1 cellular context compared by ENCODE assay signal in the genomic region with DNA sequence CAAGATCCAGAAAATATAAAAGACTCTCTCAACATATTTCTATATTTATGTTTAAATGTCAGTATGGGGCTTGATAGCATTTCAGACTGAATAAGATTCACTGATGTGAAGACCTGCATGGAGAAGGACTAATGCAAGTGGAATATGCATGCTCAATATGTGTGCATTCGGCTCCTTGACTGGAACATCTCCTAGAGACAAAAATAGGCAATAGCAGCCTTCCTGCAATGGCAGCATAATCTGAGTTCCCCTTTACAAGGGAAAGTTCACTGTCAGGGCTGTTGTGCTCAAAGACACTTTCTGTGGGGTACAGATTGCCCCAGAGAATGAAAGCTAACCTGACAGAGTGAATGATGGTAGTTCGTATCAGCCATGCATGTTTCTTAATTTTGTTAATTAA.
TF ChIP-seq lines count a peak whose summit lies in the region.

No MANE protein-coding gene starts in this region.

TF ChIP-seq in HepG2, 621 proteins besides CTCF, POLR2A, EP300 and RAD21 (continued from another document):
- TF ChIP-seq, protein P1, sequence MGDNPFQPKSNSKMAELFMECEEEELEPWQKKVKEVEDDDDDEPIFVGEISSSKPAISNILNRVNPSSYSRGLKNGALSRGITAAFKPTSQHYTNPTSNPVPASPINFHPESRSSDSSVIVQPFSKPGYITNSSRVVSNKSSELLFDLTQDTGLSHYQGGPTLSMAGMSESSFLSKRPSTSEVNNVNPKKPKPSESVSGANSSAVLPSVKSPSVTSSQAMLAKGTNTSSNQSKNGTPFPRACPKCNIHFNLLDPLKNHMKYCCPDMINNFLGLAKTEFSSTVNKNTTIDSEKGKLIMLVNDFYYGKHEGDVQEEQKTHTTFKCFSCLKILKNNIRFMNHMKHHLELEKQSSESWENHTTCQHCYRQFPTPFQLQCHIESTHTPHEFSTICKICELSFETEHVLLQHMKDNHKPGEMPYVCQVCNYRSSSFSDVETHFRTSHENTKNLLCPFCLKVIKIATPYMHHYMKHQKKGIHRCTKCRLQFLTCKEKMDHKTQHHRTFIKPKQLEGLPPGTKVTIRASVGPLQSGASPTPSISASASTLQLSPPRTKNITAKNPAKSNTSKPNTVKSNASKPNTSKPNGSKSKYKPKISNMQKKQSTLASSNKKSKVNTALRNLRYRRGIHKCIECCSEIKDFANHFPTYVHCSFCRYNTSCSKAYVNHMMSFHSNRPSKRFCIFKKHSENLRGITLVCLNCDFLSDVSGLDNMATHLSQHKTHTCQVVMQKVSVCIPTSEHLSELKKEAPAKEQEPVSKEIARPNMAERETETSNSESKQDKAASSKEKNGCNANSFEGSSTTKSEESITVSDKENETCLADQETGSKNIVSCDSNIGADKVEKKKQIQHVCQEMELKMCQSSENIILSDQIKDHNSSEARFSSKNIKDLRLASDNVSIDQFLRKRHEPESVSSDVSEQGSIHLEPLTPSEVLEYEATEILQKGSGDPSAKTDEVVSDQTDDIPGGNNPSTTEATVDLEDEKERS (CRISPR knock-in tag; IDR thresholded peaks at IDR 0.05): no peak
- no peak for TF ChIP-seq MED8 (CRISPR knock-in tag; IDR thresholded peaks at IDR 0.05; ENCODE audit: insufficient replicate concordance)
- no peak for TF ChIP-seq ZSCAN30 (CRISPR knock-in tag; IDR thresholded peaks at IDR 0.05)
- TF ChIP-seq ESRRA (CRISPR knock-in tag; IDR thresholded peaks at IDR 0.05; ENCODE audit: low read depth): no peak
- no peak for TF ChIP-seq MAFG (CRISPR knock-in tag; IDR thresholded peaks at IDR 0.05)
- TF ChIP-seq, protein P2, sequence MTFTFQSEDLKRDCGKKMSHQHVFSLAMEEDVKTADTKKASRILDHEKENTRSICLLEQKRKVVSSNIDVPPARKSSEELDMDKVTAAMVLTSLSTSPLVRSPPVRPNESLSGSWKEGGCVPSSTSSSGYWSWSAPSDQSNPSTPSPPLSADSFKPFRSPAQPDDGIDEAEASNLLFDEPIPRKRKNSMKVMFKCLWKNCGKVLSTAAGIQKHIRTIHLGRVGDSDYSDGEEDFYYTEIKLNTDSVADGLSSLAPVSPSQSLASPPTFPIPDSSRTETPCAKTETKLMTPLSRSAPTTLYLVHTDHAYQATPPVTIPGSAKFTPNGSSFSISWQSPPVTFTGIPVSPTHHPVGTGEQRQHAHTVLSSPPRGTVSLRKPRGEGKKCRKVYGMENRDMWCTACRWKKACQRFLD (CRISPR knock-in tag; IDR thresholded peaks at IDR 0.05; ENCODE audit: borderline replicate concordance): no peak
- TF ChIP-seq NFE2L1 (CRISPR knock-in tag; IDR thresholded peaks at IDR 0.05; ENCODE audit: borderline replicate concordance): no peak
- TF ChIP-seq ZNF382 (CRISPR knock-in tag; IDR thresholded peaks at IDR 0.05; ENCODE audit: borderline replicate concordance): no peak
- TF ChIP-seq RNF2 (conservative IDR thresholded peaks at IDR 0.05; ENCODE audit: low read depth): no peak
- TF ChIP-seq, protein P3, sequence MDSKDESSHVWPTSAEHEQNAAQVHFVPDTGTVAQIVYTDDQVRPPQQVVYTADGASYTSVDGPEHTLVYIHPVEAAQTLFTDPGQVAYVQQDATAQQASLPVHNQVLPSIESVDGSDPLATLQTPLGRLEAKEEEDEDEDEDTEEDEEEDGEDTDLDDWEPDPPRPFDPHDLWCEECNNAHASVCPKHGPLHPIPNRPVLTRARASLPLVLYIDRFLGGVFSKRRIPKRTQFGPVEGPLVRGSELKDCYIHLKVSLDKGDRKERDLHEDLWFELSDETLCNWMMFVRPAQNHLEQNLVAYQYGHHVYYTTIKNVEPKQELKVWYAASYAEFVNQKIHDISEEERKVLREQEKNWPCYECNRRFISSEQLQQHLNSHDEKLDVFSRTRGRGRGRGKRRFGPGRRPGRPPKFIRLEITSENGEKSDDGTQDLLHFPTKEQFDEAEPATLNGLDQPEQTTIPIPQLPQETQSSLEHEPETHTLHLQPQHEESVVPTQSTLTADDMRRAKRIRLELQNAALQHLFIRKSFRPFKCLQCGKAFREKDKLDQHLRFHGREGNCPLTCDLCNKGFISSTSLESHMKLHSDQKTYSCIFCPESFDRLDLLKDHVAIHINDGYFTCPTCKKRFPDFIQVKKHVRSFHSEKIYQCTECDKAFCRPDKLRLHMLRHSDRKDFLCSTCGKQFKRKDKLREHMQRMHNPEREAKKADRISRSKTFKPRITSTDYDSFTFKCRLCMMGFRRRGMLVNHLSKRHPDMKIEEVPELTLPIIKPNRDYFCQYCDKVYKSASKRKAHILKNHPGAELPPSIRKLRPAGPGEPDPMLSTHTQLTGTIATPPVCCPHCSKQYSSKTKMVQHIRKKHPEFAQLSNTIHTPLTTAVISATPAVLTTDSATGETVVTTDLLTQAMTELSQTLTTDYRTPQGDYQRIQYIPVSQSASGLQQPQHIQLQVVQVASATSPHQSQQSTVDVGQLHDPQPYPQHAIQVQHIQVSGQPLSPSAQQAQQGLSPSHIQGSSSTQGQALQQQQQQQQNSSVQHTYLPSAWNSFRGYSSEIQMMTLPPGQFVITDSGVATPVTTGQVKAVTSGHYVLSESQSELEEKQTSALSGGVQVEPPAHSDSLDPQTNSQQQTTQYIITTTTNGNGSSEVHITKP (CRISPR knock-in tag; IDR thresholded peaks at IDR 0.05; ENCODE audit: low read depth): no peak
- no peak for TF ChIP-seq ZNF629 (CRISPR knock-in tag; conservative IDR thresholded peaks at IDR 0.05)
- no peak for TF ChIP-seq SMYD3 (CRISPR knock-in tag; IDR thresholded peaks at IDR 0.05)
